ENCODE assay signal across 1 cellular context in the genomic region with DNA sequence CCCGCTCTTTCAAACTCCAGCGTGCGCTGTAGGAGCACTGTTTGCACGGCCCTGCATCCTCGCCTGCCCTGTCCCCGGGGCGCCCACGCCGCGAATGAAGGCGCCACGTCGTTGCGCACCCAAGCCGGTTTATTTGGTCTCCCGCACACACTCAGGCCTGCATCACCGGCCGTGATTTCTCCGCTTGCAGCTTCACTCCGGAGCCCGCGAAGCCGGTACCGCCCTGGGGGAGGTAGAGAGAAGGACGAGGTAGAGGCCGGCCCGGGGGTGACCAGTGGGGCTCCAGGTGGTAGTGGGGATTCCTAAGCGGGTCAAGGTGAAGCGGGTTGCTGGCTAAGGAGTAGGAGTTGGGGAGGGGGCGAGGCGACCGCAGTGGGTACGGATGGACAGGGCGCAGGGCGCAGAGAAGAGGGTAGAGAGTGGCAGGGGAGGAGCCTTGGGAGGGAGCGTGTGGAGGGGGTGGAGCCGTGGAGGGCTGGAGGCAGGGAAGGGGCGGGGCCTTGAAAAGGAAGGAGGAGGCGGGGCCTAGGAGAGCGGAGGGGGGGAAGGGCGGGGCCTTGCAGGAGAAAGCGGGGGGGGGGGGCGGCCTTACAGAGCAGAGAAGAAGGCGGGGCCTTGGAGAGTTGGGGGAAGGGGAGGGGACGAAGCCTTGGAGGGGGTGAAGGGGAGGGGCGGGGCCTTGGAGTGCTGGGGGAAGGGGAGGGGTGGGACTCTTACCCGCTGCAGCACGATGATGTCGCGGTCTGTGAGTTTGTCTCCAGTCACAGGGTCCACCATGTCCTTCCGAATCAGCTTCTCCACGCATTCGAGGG.
TF ChIP-seq lines count a peak whose summit lies in the region.

No MANE protein-coding gene starts in this region.

TF ChIP-seq in endothelial cell of umbilical vein, 7 proteins besides CTCF, POLR2A, EP300 and RAD21:
- TF ChIP-seq, protein P1, sequence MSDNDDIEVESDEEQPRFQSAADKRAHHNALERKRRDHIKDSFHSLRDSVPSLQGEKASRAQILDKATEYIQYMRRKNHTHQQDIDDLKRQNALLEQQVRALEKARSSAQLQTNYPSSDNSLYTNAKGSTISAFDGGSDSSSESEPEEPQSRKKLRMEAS (IDR thresholded peaks at IDR 0.05; ENCODE audit: insufficient read depth, insufficient read length) = no peak
- TF ChIP-seq POLR2AphosphoS5 (IDR thresholded peaks at IDR 0.05; ENCODE audit: insufficient read depth, low read depth, low read length) (no peak), EZH2 (IDR thresholded peaks at IDR 0.05; ENCODE audit: borderline replicate concordance, low read depth, low read length, severe bottlenecking) (no peak), GATA2 (IDR thresholded peaks at IDR 0.05; ENCODE audit: insufficient read depth, insufficient read length, low read depth, low read length) (no peak), JUN (IDR thresholded peaks at IDR 0.05; ENCODE audit: borderline replicate concordance, insufficient read depth, insufficient read length, low read depth) (no peak), MYC (IDR thresholded peaks at IDR 0.05; ENCODE audit: low read depth, low read length) (no peak), FOS (IDR thresholded peaks at IDR 0.05; ENCODE audit: borderline replicate concordance, insufficient read depth, low read length) (no peak)
